Comparison of ENCODE assay signal across 1 cellular context in genomic region chr1:227789881-227790400, GRCh38.
TF ChIP-seq lines count a peak whose summit lies in the region.

No MANE protein-coding gene starts in this region.

TF ChIP-seq in WTC11, 78 proteins besides CTCF, POLR2A, EP300 and RAD21 (continued from another document):
- TF ChIP-seq HMGXB4 (CRISPR knock-in tag; IDR thresholded peaks at IDR 0.05) (no peak), ESRRA (CRISPR knock-in tag; IDR thresholded peaks at IDR 0.05; ENCODE audit: borderline replicate concordance) (no peak), SMAD4 (CRISPR knock-in tag; IDR thresholded peaks at IDR 0.05) (no peak), ZNF423 (CRISPR knock-in tag; IDR thresholded peaks at IDR 0.05) (no peak), TEAD1 (CRISPR knock-in tag; IDR thresholded peaks at IDR 0.05) (no peak), USF1 (CRISPR knock-in tag; IDR thresholded peaks at IDR 0.05) (no peak), SOX15 (CRISPR knock-in tag; IDR thresholded peaks at IDR 0.05) (no peak), NR2C2 (CRISPR knock-in tag; IDR thresholded peaks at IDR 0.05) (no peak), TEAD4 (CRISPR knock-in tag; IDR thresholded peaks at IDR 0.05) (no peak), MXD4 (CRISPR knock-in tag; IDR thresholded peaks at IDR 0.05; ENCODE audit: borderline replicate concordance) (no peak), SP1 (CRISPR knock-in tag; conservative IDR thresholded peaks at IDR 0.05) (no peak), NR1H2 (CRISPR knock-in tag; IDR thresholded peaks at IDR 0.05) (no peak), NR3C1 (CRISPR knock-in tag; conservative IDR thresholded peaks at IDR 0.05; ENCODE audit: low read depth) (no peak), ARID4B (CRISPR knock-in tag; IDR thresholded peaks at IDR 0.05; ENCODE audit: borderline replicate concordance) (no peak), SMAD3 (CRISPR knock-in tag; IDR thresholded peaks at IDR 0.05; ENCODE audit: borderline replicate concordance) (no peak)
